In genomic region chr18:57621252-57621607, GRCh38 we compare ENCODE assay signal across 8 cellular contexts. TPM values are rescaled to one million over a fixed set of nuclear protein-coding genes. Genes with fewer than 3 reads are reported as not detected.
DNase-seq lines count a peak whose midpoint lies in the region; ATAC-seq and TF ChIP-seq lines count a peak whose summit lies in the region.

No MANE protein-coding gene starts in this region.

- ATAC-seq in HG02938 (IDR thresholded peaks at IDR 0.05; ENCODE audit: unreplicated experiment) (peak; percentile 13), T-helper 17 cell (peak; percentile 8)

- H3K9ac ChIP-seq in fibroblast of lung (ENCODE audit: insufficient read depth, low read length) (peak overlapping the region; percentile 84), neural progenitor cell (peak overlapping the region; percentile 91)

- H3K27me3 ChIP-seq in fibroblast of lung (ENCODE audit: control insufficient read depth, insufficient read depth, low read length) (no peaks in the 10 kb centered on the region), neural progenitor cell (no peaks in the 10 kb centered on the region)

- H3K9me3 Mint-ChIP-seq in neural progenitor cell, result no peaks in the 10 kb centered on the region

- H2AFZ ChIP-seq in fibroblast of lung (ENCODE audit: low read length) (peak overlapping the region; percentile 89), neural progenitor cell (replicated peaks) (peak overlapping the region; percentile 88)

- H3K79me2 ChIP-seq in fibroblast of lung (ENCODE audit: control insufficient read depth, insufficient read depth, low read length) (peaks cover 31% of the 10 kb centered on the region), neural progenitor cell (ENCODE audit: low read depth) (peaks cover 37% of the 10 kb centered on the region)

- DNase-seq in stimulated activated naive CD4-positive, alpha-beta T cell treated with Interleukin-2 at 50 U/mL for 16 hours (lab: John Stamatoyannopoulos, UW), result peak; percentile 29
- DNase-seq in stimulated activated naive CD4-positive, alpha-beta T cell (lab: John Stamatoyannopoulos, UW), result no peak
- DNase-seq in T-helper 17 cell (peak in 2 of 3 donors; percentile 11 to 16), fibroblast of lung (ENCODE audit: low read depth in 2 of 2) (no peak), neural progenitor cell (ENCODE audit: low spot score) (no peak), occipital lobe (lab: John Stamatoyannopoulos, UW) (no peak), DMS153 treated with DMSO at 0.1 percent for 48 hours (lab: John Stamatoyannopoulos, UW; ENCODE audit: unreplicated experiment) (no peak)

- no peaks in the 10 kb centered on the region for H4K20me1 ChIP-seq in fibroblast of lung (ENCODE audit: control insufficient read depth, extremely low read depth, insufficient read depth, low read length)
- no peaks in the 10 kb centered on the region for H4K20me1 ChIP-seq in neural progenitor cell (ENCODE audit: low read depth)

- H3F3A ChIP-seq in neural progenitor cell (ENCODE audit: low read depth), result peaks cover 3% of the 10 kb centered on the region

- no peak for TF ChIP-seq CTCF in fibroblast of lung (conservative IDR thresholded peaks at IDR 0.05 in 1 of 2, IDR thresholded peaks at IDR 0.05 in 1 of 2; ENCODE audit: low read depth in 1 of 2, low read length in 2 of 2)
- TF ChIP-seq CTCF in neural progenitor cell (IDR thresholded peaks at IDR 0.05), result no peak

- peaks cover 2% of the 10 kb centered on the region for H3K36me3 Mint-ChIP-seq in T-helper 17 cell (ENCODE audit: low read depth)
- peaks cover 5% of the 10 kb centered on the region for H3K36me3 Mint-ChIP-seq in neural progenitor cell

- H3K9me3 ChIP-seq in T-helper 17 cell (ENCODE audit: control insufficient read depth, low read length, poor library complexity, severe bottlenecking), result no peaks in the 10 kb centered on the region
- H3K9me3 ChIP-seq in fibroblast of lung (ENCODE audit: control insufficient read depth, insufficient read depth, low read depth, low read length), result no peaks in the 10 kb centered on the region
- H3K9me3 ChIP-seq in neural progenitor cell (ENCODE audit: low read depth), result no peaks in the 10 kb centered on the region

- H3K4me3 ChIP-seq in fibroblast of lung (replicated peaks in 1 of 4; ENCODE audit: control extremely low read depth in 1 of 4, insufficient read depth in 1 of 4, low read depth in 3 of 4, low read length in 4 of 4) (peak overlapping the region; percentile 80 to 96 (median 89)), neural progenitor cell (peak overlapping the region; percentile 84)

- no peaks in the 10 kb centered on the region for H3K36me3 ChIP-seq in fibroblast of lung (ENCODE audit: control insufficient read depth, insufficient read depth, low read length)
- no peaks in the 10 kb centered on the region for H3K36me3 ChIP-seq in neural progenitor cell

- peak overlapping the region; percentile 95 for H3K27ac Mint-ChIP-seq in T-helper 17 cell
- H3K27ac Mint-ChIP-seq in neural progenitor cell, result peak overlapping the region; percentile 95

- peak overlapping the region; percentile 90 for H3K27ac ChIP-seq in fibroblast of lung (ENCODE audit: insufficient read depth, low read length)
- H3K27ac ChIP-seq in neural progenitor cell, result peak overlapping the region; percentile 76

- H3K4me3 Mint-ChIP-seq in T-helper 17 cell (peak overlapping the region; percentile 96), neural progenitor cell (peak overlapping the region; percentile 97)

- H3K4me2 ChIP-seq in fibroblast of lung (ENCODE audit: extremely low read depth, insufficient read depth, low read length) (peak overlapping the region; percentile 61), neural progenitor cell (peak overlapping the region; percentile 87)

- H3K4me1 Mint-ChIP-seq in T-helper 17 cell (peaks cover 11% of the 10 kb centered on the region), neural progenitor cell (peaks cover 12% of the 10 kb centered on the region)

- H3K4me1 ChIP-seq in fibroblast of lung (ENCODE audit: control insufficient read depth, extremely low read depth, insufficient read depth, low read length) (no peaks in the 10 kb centered on the region), neural progenitor cell (peaks cover 6% of the 10 kb centered on the region)

- no peaks in the 10 kb centered on the region for H3K27me3 Mint-ChIP-seq in T-helper 17 cell
- peaks cover 6% of the 10 kb centered on the region for H3K27me3 Mint-ChIP-seq in neural progenitor cell (ENCODE audit: insufficient read depth, low read depth)

RNA-seq across cellular contexts. Expression of gene NARS1, which starts 0.4 kb away (rescaled TPM):
- total RNA-seq in T-helper 17 cell, result 10 to 100 TPM; 63.3 to 87.3 TPM
- total RNA-seq in fibroblast of lung, result 202 and 207 TPM in 2 replicates
- polyA plus RNA-seq in fibroblast of lung, result 133 and 140 TPM in 2 replicates
- 107 and 121 TPM in 2 replicates for polyA plus RNA-seq in fibroblast of lung (2012)
- 58.5 and 88.0 TPM in 2 replicates for polyA minus RNA-seq in fibroblast of lung (ENCODE audit: low replicate concordance)
- 111 and 186 TPM in 2 replicates for total RNA-seq in neural progenitor cell (ENCODE audit: low replicate concordance)
- total RNA-seq in occipital lobe, result 116 TPM

RNA-seq across cellular contexts. Expression of gene FECH, which starts 34.7 kb away (rescaled TPM):
- total RNA-seq in T-helper 17 cell, result 10 to 100 TPM in 1 of 2 donors, 1 to 10 TPM in 1; 9.9 to 10.8 TPM
- total RNA-seq in fibroblast of lung, result 17.7 and 23.8 TPM in 2 replicates
- 44.4 and 52.7 TPM in 2 replicates for polyA plus RNA-seq in fibroblast of lung
- polyA plus RNA-seq in fibroblast of lung (2012), result 27.4 and 33.3 TPM in 2 replicates
- polyA minus RNA-seq in fibroblast of lung (ENCODE audit: low replicate concordance), result 18.0 and 26.1 TPM in 2 replicates
- total RNA-seq in neural progenitor cell (ENCODE audit: low replicate concordance), result 10.9 and 16.4 TPM in 2 replicates
- total RNA-seq in occipital lobe, result 24.3 TPM

Comparison
In these comparisons a context has a peak if more than half of its experiments do, and no peak if none do; other contexts are left out.
1. DNase-seq: peak in stimulated activated naive CD4-positive, alpha-beta T cell treated with Interleukin-2 at 50 U/mL for 16 hours (single experiment) and T-helper 17 cell (2 of 3); none in stimulated activated naive CD4-positive, alpha-beta T cell (0 of 6), fibroblast of lung (0 of 2), neural progenitor cell (single experiment), occipital lobe (single experiment) and DMS153 treated with DMSO at 0.1 percent for 48 hours (single experiment).